In genomic region chr6:165694296-165694695, GRCh38 we compare ENCODE assay signal across 19 cellular contexts. TPM values are rescaled to one million over a fixed set of nuclear protein-coding genes. Genes with fewer than 3 reads are reported as not detected.
DNase-seq lines count a peak whose midpoint lies in the region; ATAC-seq and TF ChIP-seq lines count a peak whose summit lies in the region.
"Had no signal": no experiment of that assay in that cellular context is flagged by ENCODE, and none has a peak within 500 bp of the region (broad histone marks: within the 10 kb centered on the region; RNA-seq: fewer than 3 reads in every experiment).

No MANE protein-coding gene starts in this region.

- H3K27ac Mint-ChIP-seq in endodermal cell (no peak overlapping the region), immature natural killer cell (no peak overlapping the region)
- H3K27ac Mint-ChIP-seq: HFFc6 had no signal

- peak; percentile 86 for ATAC-seq in Right ventricle myocardium superior (ENCODE audit: poor library complexity)

- H3K27me3 Mint-ChIP-seq in endodermal cell (ENCODE audit: insufficient read depth) (peaks cover 9% of the 10 kb centered on the region), immature natural killer cell (ENCODE audit: low read depth in 3 of 3) (peaks cover 0 to 3% (median 0%) of the 10 kb centered on the region in 3 donors)

- peaks cover 15% of the 10 kb centered on the region for H3K9me3 ChIP-seq in endodermal cell (ENCODE audit: control insufficient read depth, low read length)

- H3K36me3 Mint-ChIP-seq in endodermal cell (ENCODE audit: low read depth) = no peaks in the 10 kb centered on the region
- no peaks in the 10 kb centered on the region for H3K36me3 Mint-ChIP-seq in immature natural killer cell

- no peak overlapping the region for H3K9ac ChIP-seq in endodermal cell (ENCODE audit: extremely low read depth, low read length, poor library complexity, severe bottlenecking)

- H3K27ac ChIP-seq in endodermal cell (ENCODE audit: low read depth, low read length) = no peak overlapping the region
- H3K27ac ChIP-seq: C4-2B, SK-N-MC had no signal

- H3K27me3 ChIP-seq in endodermal cell (ENCODE audit: control insufficient read depth, insufficient read depth, low read length, poor library complexity, severe bottlenecking) = no peaks in the 10 kb centered on the region

- intact Hi-C loops in Right ventricle myocardium superior (cut with DNase I) = no loop called here
- intact Hi-C loops in cardiac septum (cut with DNase I) = no loop called here

- H3K4me1 Mint-ChIP-seq in endodermal cell (peaks cover 5% of the 10 kb centered on the region), immature natural killer cell (no peaks in the 10 kb centered on the region)

- no peak for DNase-seq in Right ventricle myocardium superior
- DNase-seq in cardiac septum (ENCODE audit: low spot score) = no peak
- peak; percentile 63 for DNase-seq in endodermal cell
- DNase-seq in islet precursor cell = peak; percentile 40
- no peak for DNase-seq in midbrain (lab: John Stamatoyannopoulos, UW)
- DNase-seq in nucleus accumbens (lab: John Stamatoyannopoulos, UW) = no peak
- DNase-seq in AG20443 (ENCODE audit: low spot score) = no peak
- no peak for DNase-seq in immature natural killer cell
- DNase-seq: COR-L47, DMS153, GOT3, HFFc6, KG1, NCI-H1436, NCI-H2029 treated with DMSO at 0.1 percent for 48 hours, NCI-H510A treated with DMSO at 0.1 percent for 48 hours, NCI-H82 had no signal

- H3K4me1 ChIP-seq in endodermal cell (ENCODE audit: control insufficient read depth, insufficient read depth, low read length) = no peaks in the 10 kb centered on the region

- peaks cover 6% of the 10 kb centered on the region for H3K9me3 Mint-ChIP-seq in endodermal cell
- H3K9me3 Mint-ChIP-seq in immature natural killer cell = peaks cover 0 to 2% (median under 1%) of the 10 kb centered on the region in 6 donors

- H3K4me3 Mint-ChIP-seq in endodermal cell (no peak overlapping the region), immature natural killer cell (no peak overlapping the region)
- H3K4me3 Mint-ChIP-seq: HFFc6 had no signal

- TF ChIP-seq CTCF in endodermal cell (conservative IDR thresholded peaks at IDR 0.05) = peak; percentile 20

- H3K4me3 ChIP-seq in endodermal cell (ENCODE audit: low read length) = no peak overlapping the region
- H3K4me3 ChIP-seq: SK-N-MC had no signal

- 81 to 88% methylated on average over 12 of the region's 12 CpGs for WGBS in endodermal cell (ENCODE audit: insufficient coverage in 1 of 2, insufficient read length in 1 of 2), 2 experiments

- no peaks in the 10 kb centered on the region for H3K36me3 ChIP-seq in endodermal cell (ENCODE audit: control insufficient read depth, insufficient read depth, low read length)

RNA-seq across cellular contexts. Expression of gene PDE10A, which starts 31.3 kb away (rescaled TPM):
- total RNA-seq in Right ventricle myocardium superior (11.6 TPM), cardiac septum (25.1 TPM), endodermal cell (10 to 100 TPM; 22.8 to 27.8 TPM)
- 13.8 TPM for polyA plus RNA-seq in endodermal cell (2013, experiment 1 of 2)
- 12.8 TPM for polyA plus RNA-seq in endodermal cell (2013, experiment 2 of 2)
- not detected for polyA plus RNA-seq in immature natural killer cell

Comparison
In these comparisons a context has a peak if more than half of its experiments do, and no peak if none do; other contexts are left out.
1. DNase-seq: peak in endodermal cell (single experiment) and islet precursor cell (single experiment); none in Right ventricle myocardium superior (single experiment), cardiac septum (single experiment), midbrain (single experiment), nucleus accumbens (0 of 56), AG20443 (single experiment) and immature natural killer cell (0 of 3).